In genomic region chr9:3186751-3187150, GRCh38 we compare ENCODE assay signal across 21 cellular contexts.
DNase-seq lines count a peak whose midpoint lies in the region; ATAC-seq and TF ChIP-seq lines count a peak whose summit lies in the region.
"Had no signal": no experiment of that assay in that cellular context is flagged by ENCODE, and none has a peak within 500 bp of the region (broad histone marks: within the 10 kb centered on the region; RNA-seq: fewer than 3 reads in every experiment).

No MANE protein-coding gene starts in this region.

- no peaks in the 10 kb centered on the region for H4K20me1 ChIP-seq in GM23338 (replicated peaks; ENCODE audit: insufficient read depth)
- H4K20me1 ChIP-seq: BLaER1 treated with 17β-estradiol and CSF1 and Interleukin-3, amounts not matched to agents 10 nM and 100 nM had no signal

- H3K27me3 Mint-ChIP-seq in GM23338 (ENCODE audit: insufficient read depth, low read depth, poor library complexity): peaks cover 4% of the 10 kb centered on the region

- H3K4me3 ChIP-seq in GM23338: no peak overlapping the region
- no peak overlapping the region for H3K4me3 ChIP-seq in esophagus muscularis mucosa
- H3K4me3 ChIP-seq: A549; BLaER1 treated with 17β-estradiol and CSF1 and Interleukin-3, amounts not matched to agents 10 nM and 100 nM; GM12878 had no signal

- no peak overlapping the region for H3K4me3 Mint-ChIP-seq in GM23338
- H3K4me3 Mint-ChIP-seq: B cell; CD4-positive, alpha-beta T cell; CD8-positive, alpha-beta T cell had no signal

- no peaks in the 10 kb centered on the region for H3F3A ChIP-seq in GM23338 (replicated peaks; ENCODE audit: low read depth)

- H3K27ac ChIP-seq in GM23338 (ENCODE audit: low read depth) (no peak overlapping the region), esophagus muscularis mucosa (replicated peaks in 1 of 4) (no peak overlapping the region)
- H3K27ac ChIP-seq: 22Rv1; A549; BLaER1 treated with 17β-estradiol and CSF1 and Interleukin-3, amounts not matched to agents 10 nM and 100 nM; C4-2B had no signal

- DNase-seq in GM23338 (ENCODE audit: low spot score): no peak
- DNase-seq in esophagus muscularis mucosa (ENCODE audit: extremely low spot score): peak; percentile 42
- no peak for DNase-seq in amniotic stem cell (lab: John Stamatoyannopoulos, UW)
- no peak for DNase-seq in T1000 (lab: John Stamatoyannopoulos, UW)
- DNase-seq: AML-193; Caco-2; Calu3; CD4-positive, alpha-beta T cell; CD8-positive, alpha-beta T cell; DMS53; DMS79; DND-41; EL; GDM1 had no signal

- no peaks in the 10 kb centered on the region for H3K36me3 Mint-ChIP-seq in GM23338 (ENCODE audit: low read depth)
- H3K36me3 Mint-ChIP-seq: CD8-positive, alpha-beta T cell had no signal

- H3K9me3 Mint-ChIP-seq in GM23338: no peaks in the 10 kb centered on the region
- H3K9me3 Mint-ChIP-seq: CD4-positive, alpha-beta T cell; CD8-positive, alpha-beta T cell had no signal

- no peaks in the 10 kb centered on the region for H3K9me2 ChIP-seq in GM23338 (ENCODE audit: insufficient read depth)

- no peak for TF ChIP-seq POLR2A in esophagus muscularis mucosa (IDR thresholded peaks at IDR 0.05; ENCODE audit: low read depth)

- no peak for ATAC-seq in GM23338
- ATAC-seq: A549; CD8-positive, alpha-beta T cell; GM12878 had no signal

- H3K4me2 ChIP-seq in GM23338: no peak overlapping the region
- H3K4me2 ChIP-seq: A549; BLaER1 treated with 17β-estradiol and CSF1 and Interleukin-3, amounts not matched to agents 10 nM and 100 nM had no signal

- H3K4me1 Mint-ChIP-seq in GM23338: peaks cover 9% of the 10 kb centered on the region

- TF ChIP-seq RAD21 in Ishikawa (IDR thresholded peaks at IDR 0.05; ENCODE audit: low read depth): no peak

- TF ChIP-seq EP300 in Ishikawa (IDR thresholded peaks at IDR 0.05; ENCODE audit: borderline replicate concordance) (no peak), esophagus muscularis mucosa (IDR thresholded peaks at IDR 0.05) (no peak)

- intact Hi-C loops in esophagus muscularis mucosa (cut with DNase I): no loop called here

- no peaks in the 10 kb centered on the region for H3K9me3 ChIP-seq in esophagus muscularis mucosa
- H3K9me3 ChIP-seq: A549, Caco-2 had no signal

- H3K36me3 ChIP-seq in GM23338 (ENCODE audit: insufficient read depth) (no peaks in the 10 kb centered on the region), esophagus muscularis mucosa (no peaks in the 10 kb centered on the region)
- H3K36me3 ChIP-seq: BLaER1 treated with 17β-estradiol and CSF1 and Interleukin-3, amounts not matched to agents 10 nM and 100 nM had no signal

- TF ChIP-seq CTCF in GM23338 (conservative IDR thresholded peaks at IDR 0.05; ENCODE audit: low read depth in 2 of 2) (no peak), esophagus muscularis mucosa (IDR thresholded peaks at IDR 0.05) (no peak)

- no peak overlapping the region for H3K27ac Mint-ChIP-seq in GM23338
- H3K27ac Mint-ChIP-seq: B cell; CD4-positive, alpha-beta T cell; CD8-positive, alpha-beta T cell had no signal

- H2AFZ ChIP-seq in GM23338: 0 out of 2 replicates have a peak overlapping the region, but pooled peaks have one; percentile 29

- no peaks in the 10 kb centered on the region for H3K79me2 ChIP-seq in GM23338 (replicated peaks; ENCODE audit: insufficient read depth)

- WGBS in esophagus muscularis mucosa: 78% methylated on average over 4 of the region's 4 CpGs

- peaks cover 18% of the 10 kb centered on the region for H3K27me3 ChIP-seq in GM23338 (ENCODE audit: insufficient read depth)
- H3K27me3 ChIP-seq in esophagus muscularis mucosa: peaks cover 0 to 12% (median 0%) of the 10 kb centered on the region in 4 donors
- H3K27me3 ChIP-seq: BLaER1 treated with 17β-estradiol and CSF1 and Interleukin-3, amounts not matched to agents 10 nM and 100 nM had no signal

- H3K4me1 ChIP-seq in GM23338 (ENCODE audit: insufficient read depth): no peaks in the 10 kb centered on the region
- H3K4me1 ChIP-seq in esophagus muscularis mucosa: peaks cover 0 to 2% (median under 1%) of the 10 kb centered on the region in 4 donors
- H3K4me1 ChIP-seq: A549; BLaER1 treated with 17β-estradiol and CSF1 and Interleukin-3, amounts not matched to agents 10 nM and 100 nM; Caco-2 had no signal

TF ChIP-seq in GM23338, 12 proteins besides CTCF, POLR2A, EP300 and RAD21:
- no peak for TF ChIP-seq ETS1 (IDR thresholded peaks at IDR 0.05)
- no peak for TF ChIP-seq EZH2 (IDR thresholded peaks at IDR 0.05; ENCODE audit: low read depth, unreplicated experiment)
- TF ChIP-seq ZNF114 (CRISPR knock-in tag; IDR thresholded peaks at IDR 0.05): no peak
- TF ChIP-seq EZH2phosphoT487 (IDR thresholded peaks at IDR 0.05; ENCODE audit: unreplicated experiment): no peak
- TF ChIP-seq REST (IDR thresholded peaks at IDR 0.05; ENCODE audit: unreplicated experiment): no peak

TF ChIP-seq in Ishikawa, 13 proteins besides CTCF, POLR2A, EP300 and RAD21:
- peak; percentile 63 for TF ChIP-seq REST (IDR thresholded peaks at IDR 0.05; ENCODE audit: low read depth)
- TF ChIP-seq CEBPB (IDR thresholded peaks at IDR 0.05): no peak
- TF ChIP-seq CREB1 (IDR thresholded peaks at IDR 0.05; ENCODE audit: low read depth): no peak
- TF ChIP-seq YY1 (IDR thresholded peaks at IDR 0.05; ENCODE audit: low read depth): no peak
- no peak for TF ChIP-seq FOXM1 (IDR thresholded peaks at IDR 0.05; ENCODE audit: borderline replicate concordance, low read depth)
- TF ChIP-seq TCF12 (IDR thresholded peaks at IDR 0.05; ENCODE audit: low read depth): no peak
- no peak for TF ChIP-seq MAX (IDR thresholded peaks at IDR 0.05)
- TF ChIP-seq TAF1 (IDR thresholded peaks at IDR 0.05; ENCODE audit: low read depth): no peak
- TF ChIP-seq USF1 (IDR thresholded peaks at IDR 0.05): peak; percentile 66
- no peak for TF ChIP-seq TEAD4 (IDR thresholded peaks at IDR 0.05)
- no peak for TF ChIP-seq ZBTB7A (IDR thresholded peaks at IDR 0.05; ENCODE audit: low read depth)
